Comparison of ENCODE assay signal across 8 cellular contexts in genomic region chr3:58217209-58217811, GRCh38. TPM values are rescaled to one million over a fixed set of nuclear protein-coding genes. Genes with fewer than 3 reads are reported as not detected.
DNase-seq lines count a peak whose midpoint lies in the region; ATAC-seq and TF ChIP-seq lines count a peak whose summit lies in the region.

No MANE protein-coding gene starts in this region.

- H3K4me1 Mint-ChIP-seq in activated CD8-positive, alpha-beta T cell treated with anti-CD3 and anti-CD28 coated beads for 36 hours (ENCODE audit: low read depth), result peaks cover 38% of the 10 kb centered on the region
- peaks cover 43% of the 10 kb centered on the region for H3K4me1 Mint-ChIP-seq in memory B cell

- no peaks in the 10 kb centered on the region for H3K9me3 Mint-ChIP-seq in activated CD8-positive, alpha-beta T cell treated with anti-CD3 and anti-CD28 coated beads for 36 hours
- no peaks in the 10 kb centered on the region for H3K9me3 Mint-ChIP-seq in memory B cell

- H3K27ac Mint-ChIP-seq in activated CD8-positive, alpha-beta T cell treated with anti-CD3 and anti-CD28 coated beads for 36 hours, result no peak overlapping the region
- H3K27ac Mint-ChIP-seq in memory B cell, result peak overlapping the region; percentile 97

- peaks cover 2% of the 10 kb centered on the region for H3K27me3 Mint-ChIP-seq in activated CD8-positive, alpha-beta T cell treated with anti-CD3 and anti-CD28 coated beads for 36 hours
- no peaks in the 10 kb centered on the region for H3K27me3 Mint-ChIP-seq in memory B cell

- ATAC-seq in HG02763 (IDR thresholded peaks at IDR 0.05; ENCODE audit: unreplicated experiment) (peak; percentile 31), memory B cell (ENCODE audit: low read depth) (peak; percentile 46), HG03469 (IDR thresholded peaks at IDR 0.05; ENCODE audit: unreplicated experiment) (no peak)
- peak; percentile 38 for ATAC-seq in activated CD8-positive, alpha-beta T cell treated with anti-CD3 and anti-CD28 coated beads for 36 hours

- DNase-seq in GM06990 (ENCODE audit: extremely low read depth, insufficient read length) (peak; percentile 65), NCI-H748 treated with DMSO at 0.1 percent for 48 hours (lab: John Stamatoyannopoulos, UW) (peak; percentile 15), memory B cell (ENCODE audit: low spot score in 2 of 2) (peak; percentile 58 to 67)
- DNase-seq in activated CD8-positive, alpha-beta T cell treated with anti-CD3 and anti-CD28 coated beads for 36 hours, result peak; percentile 74
- peak; percentile 13 to 38 (median 27) for DNase-seq in effector memory CD4-positive, alpha-beta T cell
- DNase-seq in stimulated activated CD8-positive, alpha-beta memory T cell treated with anti-CD3 and anti-CD28 coated beads, Interleukin-7, amount 100 ng/mL, for 4 hours (ENCODE audit: low read depth in 2 of 2), result peak; percentile 30 to 31

- no peak overlapping the region for H3K4me3 ChIP-seq in GM06990 (replicated peaks; ENCODE audit: low read depth, low read length)
- H3K4me3 ChIP-seq in effector memory CD4-positive, alpha-beta T cell (ENCODE audit: insufficient read depth, low read depth, low read length, poor library complexity, severe bottlenecking), result no peak overlapping the region

- no peaks in the 10 kb centered on the region for H3K9me3 ChIP-seq in effector memory CD4-positive, alpha-beta T cell (ENCODE audit: control insufficient read depth, low read length)

- no peaks in the 10 kb centered on the region for H3K4me1 ChIP-seq in effector memory CD4-positive, alpha-beta T cell (ENCODE audit: control insufficient read depth, insufficient read depth, low read length, poor library complexity, severe bottlenecking)

- CTCF ChIA-PET in activated CD8-positive, alpha-beta T cell treated with anti-CD3 and anti-CD28 coated beads for 36 hours (lab: Charles Lee), result interaction anchor here (0.6 to 9.8 kb wide), 30 partner anchors 9 to 289 kb away, joined by 3 to 264 read pairs (median 4); partner anchors contain the start of genes ABHD6, FLNB, HTD2 and RPP14

- POLR2A ChIA-PET in activated CD8-positive, alpha-beta T cell treated with anti-CD3 and anti-CD28 coated beads for 36 hours (lab: Charles Lee), result interaction anchor here (1.3 kb wide), 1 partner anchor 29 kb away, joined by 4 read pairs; no protein-coding TSS in a partner anchor

- no peak overlapping the region for H3K4me3 Mint-ChIP-seq in activated CD8-positive, alpha-beta T cell treated with anti-CD3 and anti-CD28 coated beads for 36 hours
- H3K4me3 Mint-ChIP-seq in memory B cell, result peak overlapping the region; percentile 74

- H3K36me3 ChIP-seq in GM06990 (ENCODE audit: control insufficient read depth, insufficient read depth, low read length), result no peaks in the 10 kb centered on the region
- no peaks in the 10 kb centered on the region for H3K36me3 ChIP-seq in effector memory CD4-positive, alpha-beta T cell (ENCODE audit: control insufficient read depth, insufficient read depth, low read length)

- TF ChIP-seq CTCF in GM06990 (IDR thresholded peaks at IDR 0.05; ENCODE audit: insufficient read depth, low read length, poor library complexity, severe bottlenecking), result peak; percentile 86
- TF ChIP-seq CTCF in activated CD8-positive, alpha-beta T cell treated with anti-CD3 and anti-CD28 coated beads for 36 hours (IDR thresholded peaks at IDR 0.05), result peak; percentile 87

- H3K27ac ChIP-seq in effector memory CD4-positive, alpha-beta T cell (ENCODE audit: insufficient read depth, low read length, poor library complexity, severe bottlenecking), result no peak overlapping the region

- no peaks in the 10 kb centered on the region for H3K36me3 Mint-ChIP-seq in activated CD8-positive, alpha-beta T cell treated with anti-CD3 and anti-CD28 coated beads for 36 hours (ENCODE audit: low read depth)
- H3K36me3 Mint-ChIP-seq in memory B cell, result no peaks in the 10 kb centered on the region

- no peaks in the 10 kb centered on the region for H3K27me3 ChIP-seq in GM06990 (replicated peaks; ENCODE audit: control insufficient read depth, insufficient read depth, low read length)
- no peaks in the 10 kb centered on the region for H3K27me3 ChIP-seq in effector memory CD4-positive, alpha-beta T cell (replicated peaks; ENCODE audit: control insufficient read depth, insufficient read depth, low read length, poor library complexity, severe bottlenecking)

- intact Hi-C loops in activated CD8-positive, alpha-beta T cell treated with anti-CD3 and anti-CD28 coated beads for 36 hours (cut with micrococcal nuclease), result loop anchor here (2.0 to 5.0 kb wide), 2 partner anchors 29 to 40 kb away; no protein-coding TSS in a partner anchor

RNA-seq across cellular contexts. Expression of gene DNASE1L3, which starts 6.5 kb away (rescaled TPM):
- not detected for total RNA-seq in activated CD8-positive, alpha-beta T cell treated with anti-CD3 and anti-CD28 coated beads for 36 hours

RNA-seq across cellular contexts. Expression of gene ABHD6, which starts 20.3 kb away (rescaled TPM):
- 1 to 10 TPM; 3.3 to 3.7 TPM for total RNA-seq in activated CD8-positive, alpha-beta T cell treated with anti-CD3 and anti-CD28 coated beads for 36 hours

Comparison
In these comparisons a context has a peak if more than half of its experiments do, and no peak if none do; other contexts are left out.
1. DNase-seq: peak in every context shown above with its lines; median percentile 74 in activated CD8-positive, alpha-beta T cell treated with anti-CD3 and anti-CD28 coated beads for 36 hours; 65 in GM06990; 62 in memory B cell; 30 in stimulated activated CD8-positive, alpha-beta memory T cell treated with anti-CD3 and anti-CD28 coated beads, Interleukin-7, amount 100 ng/mL, for 4 hours; 27 in effector memory CD4-positive, alpha-beta T cell; 15 in NCI-H748 treated with DMSO at 0.1 percent for 48 hours.